1 cellular context compared by ENCODE assay signal in the genomic region with DNA sequence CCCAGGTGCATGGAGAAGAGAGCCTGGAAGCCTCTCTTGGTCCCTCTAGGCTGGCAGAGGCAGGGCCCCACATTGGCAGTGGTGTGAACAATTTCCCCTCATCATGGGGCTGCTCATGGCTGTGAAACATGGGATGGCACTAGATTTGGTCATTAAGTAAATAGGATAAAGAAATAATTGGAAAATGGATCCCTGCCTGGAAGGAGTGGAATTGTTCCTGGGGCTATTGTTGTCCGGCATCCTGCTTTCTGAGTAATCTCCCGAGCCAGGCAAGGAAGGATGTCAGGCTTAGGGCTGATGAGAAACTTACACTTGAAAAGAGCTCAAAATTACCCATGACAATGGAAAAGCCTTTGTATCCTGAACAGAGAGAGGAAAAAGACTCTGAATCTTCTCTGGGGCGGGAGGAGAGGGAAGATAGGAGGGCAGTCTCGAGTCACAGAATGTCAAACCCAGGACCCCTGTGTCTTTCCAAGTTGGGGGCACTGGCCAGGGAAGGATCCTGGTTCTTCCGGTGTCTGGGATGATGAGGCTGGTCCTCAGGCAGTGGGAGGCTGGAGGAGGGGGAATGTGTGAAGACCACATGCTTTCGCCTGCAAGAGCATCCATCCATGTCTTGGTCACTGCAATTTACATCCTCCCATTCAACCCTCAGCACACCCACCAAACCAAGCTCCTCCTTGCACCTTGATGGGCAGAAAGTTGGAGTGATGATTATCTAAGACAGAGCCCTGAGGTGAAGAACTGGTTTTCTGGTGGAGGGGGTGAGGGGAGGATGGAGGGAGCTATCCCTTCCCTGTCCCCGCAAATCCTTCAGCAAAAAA.
TF ChIP-seq lines count a peak whose summit lies in the region.

No MANE protein-coding gene starts in this region.

TF ChIP-seq in H1, 55 proteins besides CTCF, POLR2A, EP300 and RAD21:
- TF ChIP-seq SUZ12 (IDR thresholded peaks at IDR 0.05; ENCODE audit: low read length) (0 out of 2 replicates have a peak, but pooled peaks have one; percentile 17), BCL11A (IDR thresholded peaks at IDR 0.05; ENCODE audit: low read depth in 2 of 2, low read length in 2 of 2) (no peak), TBP (IDR thresholded peaks at IDR 0.05; ENCODE audit: low read depth, low read length) (no peak), E2F6 (IDR thresholded peaks at IDR 0.05) (peak; percentile 59), POU5F1 (IDR thresholded peaks at IDR 0.05; ENCODE audit: low read depth, low read length) (0 out of 2 replicates have a peak, but pooled peaks have one; percentile 12)
- TF ChIP-seq, protein P1, sequence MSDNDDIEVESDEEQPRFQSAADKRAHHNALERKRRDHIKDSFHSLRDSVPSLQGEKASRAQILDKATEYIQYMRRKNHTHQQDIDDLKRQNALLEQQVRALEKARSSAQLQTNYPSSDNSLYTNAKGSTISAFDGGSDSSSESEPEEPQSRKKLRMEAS (IDR thresholded peaks at IDR 0.05): peak; percentile 80
